Comparison of ENCODE assay signal across 36 cellular contexts in genomic region chr22:50500452-50500851, GRCh38. TPM values are rescaled to one million over a fixed set of nuclear protein-coding genes. Genes with fewer than 3 reads are reported as not detected.
"Had no signal": no experiment of that assay in that cellular context is flagged by ENCODE, and none has a peak within 500 bp of the region (broad histone marks: within the 10 kb centered on the region; RNA-seq: fewer than 3 reads in every experiment).

No MANE protein-coding gene starts in this region.

- H3K27me3 ChIP-seq: brain microvascular endothelial cell, Peyer's patch, SJCRH30 had no signal

- H3K27ac ChIP-seq: brain microvascular endothelial cell, KMS-11, Peyer's patch, SJCRH30, SK-N-MC, WERI-Rb-1 had no signal

- ATAC-seq: activated CD8-positive, alpha-beta T cell treated with anti-CD3 and anti-CD28 coated beads for 36 hours; activated naive CD4-positive, alpha-beta T cell treated with anti-CD3 and anti-CD28 coated beads, Interleukin-2, amount 50 U/mL, for 72 hours; activated T-cell treated with anti-CD3 and anti-CD28 coated beads, Interleukin-2, amount 50 U/mL, for 72 hours; activated T-helper 17 cell treated with anti-CD3 and anti-CD28 coated beads, Interleukin-2, amount 50 U/mL, for 72 hours; PC-3 had no signal

- H3K4me2 ChIP-seq: KMS-11 had no signal

- H3K9me3 ChIP-seq: Peyer's patch, SJCRH30 had no signal

- H3K4me3 ChIP-seq: Peyer's patch, SJCRH30, SK-N-MC had no signal

- DNase-seq: activated CD4-positive, alpha-beta T cell treated with anti-CD3 and anti-CD28 coated beads, Interleukin-2, amount 10 ng/mL, durations not matched to agents 24 days and 14 days; activated CD4-positive, alpha-beta T cell treated with anti-CD3 and anti-CD28 coated beads, Interleukin-2, amount 50 U/mL, for 4 hours; activated CD4-positive, CD25-positive, alpha-beta regulatory T cell; activated CD8-positive, alpha-beta T cell treated with anti-CD3 and anti-CD28 coated beads for 36 hours; activated effector memory CD4-positive, alpha-beta T cell treated with anti-CD3 and anti-CD28 coated beads, Interleukin-2, amount 50 U/mL, for 16 hours; activated naive CD4-positive, alpha-beta T cell; activated T-cell treated with anti-CD3 and anti-CD28 coated beads, Interleukin-2, amount 50 U/mL, for 1 hour; activated T-cell treated with anti-CD3 and anti-CD28 coated beads, Interleukin-2, amount 50 U/mL, for 72 hours; amniotic stem cell; aorta; brain microvascular endothelial cell; central memory CD4-positive, alpha-beta T cell; MM.1S; MV-4-11; NCI-H1092; NCI-H1436 treated with DMSO at 0.1 percent for 48 hours; NCI-H1694 treated with DMSO at 0.1 percent for 48 hours; NCI-H2029; NCI-H2107; NCI-H2171; NCI-H510A; NCI-H526; NCI-H748 treated with DMSO at 0.1 percent for 48 hours; NK-92 treated with Interleukin-12 subunit alpha and Interleukin-12 subunit beta, amount 100 ng/mL, for 24 hours; PC-3; Peyer's patch; RPMI8226; SJCRH30; T1000; WERI-Rb-1 had no signal

RNA-seq across cellular contexts. Expression of gene MIOX, which starts 13.8 kb away (rescaled TPM):
- total RNA-seq: aorta, cerebellum, LHCN-M2, PC-3, Peyer's patch, SJCRH30 had no signal
- polyA plus RNA-seq: aorta had no signal

RNA-seq across cellular contexts. Expression of gene ADM2, which starts 19.1 kb away (rescaled TPM):
- total RNA-seq: LHCN-M2, SJCRH30 had no signal

RNA-seq across cellular contexts. Expression of gene SCO2, which starts 24.9 kb away (rescaled TPM):
- total RNA-seq: cerebellum had no signal
